In the genomic region with DNA sequence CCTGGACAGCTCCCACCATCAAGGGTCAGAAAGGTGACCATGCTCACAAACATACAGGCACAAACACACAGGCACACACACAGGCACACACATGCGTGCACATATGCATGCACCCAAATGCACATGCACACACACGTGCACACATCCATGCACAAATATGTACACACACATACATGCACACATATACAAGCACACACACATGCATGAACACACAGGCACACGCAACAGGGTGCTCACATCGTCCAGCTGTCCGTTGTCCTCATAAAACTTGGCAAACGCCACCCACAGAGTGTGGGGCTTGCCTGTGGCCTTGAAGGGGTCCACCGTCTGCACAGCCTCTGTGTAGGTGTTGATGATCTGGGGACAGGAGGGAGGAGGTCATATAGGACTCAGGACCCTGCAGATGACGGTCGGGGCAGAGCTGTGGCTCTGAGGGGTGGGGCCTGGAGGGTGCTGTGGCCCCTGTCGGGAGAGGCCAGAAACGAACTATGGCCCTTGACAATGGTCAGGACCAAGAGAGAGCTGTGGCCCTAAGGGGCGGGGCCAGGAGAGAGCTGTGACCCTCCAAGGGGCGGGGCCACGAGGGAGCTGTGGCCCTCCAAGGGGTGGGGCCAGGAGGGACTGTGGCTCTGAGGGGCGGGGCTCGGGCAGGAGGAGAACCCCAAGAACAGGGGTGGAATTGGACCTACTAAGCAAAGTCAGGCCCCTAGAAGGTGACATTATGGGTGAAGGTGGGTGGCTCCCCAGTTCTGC, we compare ENCODE assay signal across 2 cellular contexts.
TF ChIP-seq lines count a peak whose summit lies in the region.

No MANE protein-coding gene starts in this region.

TF ChIP-seq in GM23338, 12 proteins besides CTCF, POLR2A, EP300 and RAD21:
- no peak for TF ChIP-seq ZNF114 (CRISPR knock-in tag; IDR thresholded peaks at IDR 0.05)
- TF ChIP-seq, protein P1, sequence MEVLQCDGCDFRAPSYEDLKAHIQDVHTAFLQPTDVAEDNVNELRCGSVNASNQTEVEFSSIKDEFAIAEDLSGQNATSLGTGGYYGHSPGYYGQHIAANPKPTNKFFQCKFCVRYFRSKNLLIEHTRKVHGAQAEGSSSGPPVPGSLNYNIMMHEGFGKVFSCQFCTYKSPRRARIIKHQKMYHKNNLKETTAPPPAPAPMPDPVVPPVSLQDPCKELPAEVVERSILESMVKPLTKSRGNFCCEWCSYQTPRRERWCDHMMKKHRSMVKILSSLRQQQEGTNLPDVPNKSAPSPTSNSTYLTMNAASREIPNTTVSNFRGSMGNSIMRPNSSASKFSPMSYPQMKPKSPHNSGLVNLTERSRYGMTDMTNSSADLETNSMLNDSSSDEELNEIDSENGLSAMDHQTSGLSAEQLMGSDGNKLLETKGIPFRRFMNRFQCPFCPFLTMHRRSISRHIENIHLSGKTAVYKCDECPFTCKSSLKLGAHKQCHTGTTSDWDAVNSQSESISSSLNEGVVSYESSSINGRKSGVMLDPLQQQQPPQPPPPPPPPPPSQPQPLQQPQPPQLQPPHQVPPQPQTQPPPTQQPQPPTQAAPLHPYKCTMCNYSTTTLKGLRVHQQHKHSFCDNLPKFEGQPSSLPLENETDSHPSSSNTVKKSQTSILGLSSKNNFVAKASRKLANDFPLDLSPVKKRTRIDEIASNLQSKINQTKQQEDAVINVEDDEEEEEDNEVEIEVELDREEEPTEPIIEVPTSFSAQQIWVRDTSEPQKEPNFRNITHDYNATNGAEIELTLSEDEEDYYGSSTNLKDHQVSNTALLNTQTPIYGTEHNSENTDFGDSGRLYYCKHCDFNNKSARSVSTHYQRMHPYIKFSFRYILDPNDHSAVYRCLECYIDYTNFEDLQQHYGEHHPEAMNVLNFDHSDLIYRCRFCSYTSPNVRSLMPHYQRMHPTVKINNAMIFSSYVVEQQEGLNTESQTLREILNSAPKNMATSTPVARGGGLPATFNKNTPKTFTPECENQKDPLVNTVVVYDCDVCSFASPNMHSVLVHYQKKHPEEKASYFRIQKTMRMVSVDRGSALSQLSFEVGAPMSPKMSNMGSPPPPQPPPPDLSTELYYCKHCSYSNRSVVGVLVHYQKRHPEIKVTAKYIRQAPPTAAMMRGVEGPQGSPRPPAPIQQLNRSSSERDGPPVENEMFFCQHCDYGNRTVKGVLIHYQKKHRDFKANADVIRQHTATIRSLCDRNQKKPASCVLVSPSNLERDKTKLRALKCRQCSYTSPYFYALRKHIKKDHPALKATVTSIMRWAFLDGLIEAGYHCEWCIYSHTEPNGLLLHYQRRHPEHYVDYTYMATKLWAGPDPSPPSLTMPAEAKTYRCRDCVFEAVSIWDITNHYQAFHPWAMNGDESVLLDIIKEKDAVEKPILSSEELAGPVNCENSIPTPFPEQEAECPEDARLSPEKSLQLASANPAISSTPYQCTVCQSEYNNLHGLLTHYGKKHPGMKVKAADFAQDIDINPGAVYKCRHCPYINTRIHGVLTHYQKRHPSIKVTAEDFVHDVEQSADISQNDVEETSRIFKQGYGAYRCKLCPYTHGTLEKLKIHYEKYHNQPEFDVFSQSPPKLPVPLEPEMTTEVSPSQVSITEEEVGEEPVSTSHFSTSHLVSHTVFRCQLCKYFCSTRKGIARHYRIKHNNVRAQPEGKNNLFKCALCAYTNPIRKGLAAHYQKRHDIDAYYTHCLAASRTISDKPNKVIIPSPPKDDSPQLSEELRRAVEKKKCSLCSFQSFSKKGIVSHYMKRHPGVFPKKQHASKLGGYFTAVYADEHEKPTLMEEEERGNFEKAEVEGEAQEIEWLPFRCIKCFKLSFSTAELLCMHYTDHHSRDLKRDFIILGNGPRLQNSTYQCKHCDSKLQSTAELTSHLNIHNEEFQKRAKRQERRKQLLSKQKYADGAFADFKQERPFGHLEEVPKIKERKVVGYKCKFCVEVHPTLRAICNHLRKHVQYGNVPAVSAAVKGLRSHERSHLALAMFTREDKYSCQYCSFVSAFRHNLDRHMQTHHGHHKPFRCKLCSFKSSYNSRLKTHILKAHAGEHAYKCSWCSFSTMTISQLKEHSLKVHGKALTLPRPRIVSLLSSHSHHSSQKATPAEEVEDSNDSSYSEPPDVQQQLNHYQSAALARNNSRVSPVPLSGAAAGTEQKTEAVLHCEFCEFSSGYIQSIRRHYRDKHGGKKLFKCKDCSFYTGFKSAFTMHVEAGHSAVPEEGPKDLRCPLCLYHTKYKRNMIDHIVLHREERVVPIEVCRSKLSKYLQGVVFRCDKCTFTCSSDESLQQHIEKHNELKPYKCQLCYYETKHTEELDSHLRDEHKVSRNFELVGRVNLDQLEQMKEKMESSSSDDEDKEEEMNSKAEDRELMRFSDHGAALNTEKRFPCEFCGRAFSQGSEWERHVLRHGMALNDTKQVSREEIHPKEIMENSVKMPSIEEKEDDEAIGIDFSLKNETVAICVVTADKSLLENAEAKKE (CRISPR knock-in tag; IDR thresholded peaks at IDR 0.05) = no peak
- TF ChIP-seq, protein P2, sequence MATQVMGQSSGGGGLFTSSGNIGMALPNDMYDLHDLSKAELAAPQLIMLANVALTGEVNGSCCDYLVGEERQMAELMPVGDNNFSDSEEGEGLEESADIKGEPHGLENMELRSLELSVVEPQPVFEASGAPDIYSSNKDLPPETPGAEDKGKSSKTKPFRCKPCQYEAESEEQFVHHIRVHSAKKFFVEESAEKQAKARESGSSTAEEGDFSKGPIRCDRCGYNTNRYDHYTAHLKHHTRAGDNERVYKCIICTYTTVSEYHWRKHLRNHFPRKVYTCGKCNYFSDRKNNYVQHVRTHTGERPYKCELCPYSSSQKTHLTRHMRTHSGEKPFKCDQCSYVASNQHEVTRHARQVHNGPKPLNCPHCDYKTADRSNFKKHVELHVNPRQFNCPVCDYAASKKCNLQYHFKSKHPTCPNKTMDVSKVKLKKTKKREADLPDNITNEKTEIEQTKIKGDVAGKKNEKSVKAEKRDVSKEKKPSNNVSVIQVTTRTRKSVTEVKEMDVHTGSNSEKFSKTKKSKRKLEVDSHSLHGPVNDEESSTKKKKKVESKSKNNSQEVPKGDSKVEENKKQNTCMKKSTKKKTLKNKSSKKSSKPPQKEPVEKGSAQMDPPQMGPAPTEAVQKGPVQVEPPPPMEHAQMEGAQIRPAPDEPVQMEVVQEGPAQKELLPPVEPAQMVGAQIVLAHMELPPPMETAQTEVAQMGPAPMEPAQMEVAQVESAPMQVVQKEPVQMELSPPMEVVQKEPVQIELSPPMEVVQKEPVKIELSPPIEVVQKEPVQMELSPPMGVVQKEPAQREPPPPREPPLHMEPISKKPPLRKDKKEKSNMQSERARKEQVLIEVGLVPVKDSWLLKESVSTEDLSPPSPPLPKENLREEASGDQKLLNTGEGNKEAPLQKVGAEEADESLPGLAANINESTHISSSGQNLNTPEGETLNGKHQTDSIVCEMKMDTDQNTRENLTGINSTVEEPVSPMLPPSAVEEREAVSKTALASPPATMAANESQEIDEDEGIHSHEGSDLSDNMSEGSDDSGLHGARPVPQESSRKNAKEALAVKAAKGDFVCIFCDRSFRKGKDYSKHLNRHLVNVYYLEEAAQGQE (IDR thresholded peaks at IDR 0.05; ENCODE audit: unreplicated experiment) = no peak
- no peak for TF ChIP-seq CREB1 (CRISPR knock-in tag; IDR thresholded peaks at IDR 0.05; ENCODE audit: low read depth)
- TF ChIP-seq EZH2 (IDR thresholded peaks at IDR 0.05; ENCODE audit: low read depth, unreplicated experiment) = no peak
- TF ChIP-seq NANOG (IDR thresholded peaks at IDR 0.05; ENCODE audit: borderline replicate concordance) = no peak
- no peak for TF ChIP-seq STAT1 (IDR thresholded peaks at IDR 0.05; ENCODE audit: unreplicated experiment)
- no peak for TF ChIP-seq EZH2phosphoT487 (IDR thresholded peaks at IDR 0.05; ENCODE audit: unreplicated experiment)
- TF ChIP-seq JUNB (IDR thresholded peaks at IDR 0.05; ENCODE audit: unreplicated experiment) = no peak
- no peak for TF ChIP-seq ZNF331 (CRISPR knock-in tag; IDR thresholded peaks at IDR 0.05; ENCODE audit: low read depth)

TF ChIP-seq in GM12878, 131 proteins besides CTCF, POLR2A, EP300 and RAD21:
- TF ChIP-seq, protein P3, sequence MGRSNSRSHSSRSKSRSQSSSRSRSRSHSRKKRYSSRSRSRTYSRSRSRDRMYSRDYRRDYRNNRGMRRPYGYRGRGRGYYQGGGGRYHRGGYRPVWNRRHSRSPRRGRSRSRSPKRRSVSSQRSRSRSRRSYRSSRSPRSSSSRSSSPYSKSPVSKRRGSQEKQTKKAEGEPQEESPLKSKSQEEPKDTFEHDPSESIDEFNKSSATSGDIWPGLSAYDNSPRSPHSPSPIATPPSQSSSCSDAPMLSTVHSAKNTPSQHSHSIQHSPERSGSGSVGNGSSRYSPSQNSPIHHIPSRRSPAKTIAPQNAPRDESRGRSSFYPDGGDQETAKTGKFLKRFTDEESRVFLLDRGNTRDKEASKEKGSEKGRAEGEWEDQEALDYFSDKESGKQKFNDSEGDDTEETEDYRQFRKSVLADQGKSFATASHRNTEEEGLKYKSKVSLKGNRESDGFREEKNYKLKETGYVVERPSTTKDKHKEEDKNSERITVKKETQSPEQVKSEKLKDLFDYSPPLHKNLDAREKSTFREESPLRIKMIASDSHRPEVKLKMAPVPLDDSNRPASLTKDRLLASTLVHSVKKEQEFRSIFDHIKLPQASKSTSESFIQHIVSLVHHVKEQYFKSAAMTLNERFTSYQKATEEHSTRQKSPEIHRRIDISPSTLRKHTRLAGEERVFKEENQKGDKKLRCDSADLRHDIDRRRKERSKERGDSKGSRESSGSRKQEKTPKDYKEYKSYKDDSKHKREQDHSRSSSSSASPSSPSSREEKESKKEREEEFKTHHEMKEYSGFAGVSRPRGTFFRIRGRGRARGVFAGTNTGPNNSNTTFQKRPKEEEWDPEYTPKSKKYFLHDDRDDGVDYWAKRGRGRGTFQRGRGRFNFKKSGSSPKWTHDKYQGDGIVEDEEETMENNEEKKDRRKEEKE (IDR thresholded peaks at IDR 0.05) = no peak
- TF ChIP-seq CREM (IDR thresholded peaks at IDR 0.05; ENCODE audit: low read depth) = no peak
- TF ChIP-seq CEBPB (IDR thresholded peaks at IDR 0.05; ENCODE audit: borderline replicate concordance in 1 of 2, low read depth in 2 of 2, low read length in 2 of 2) = no peak
- no peak for TF ChIP-seq YY1 (IDR thresholded peaks at IDR 0.05; ENCODE audit: low read depth, low read length)
- TF ChIP-seq KAT2A (conservative IDR thresholded peaks at IDR 0.05; ENCODE audit: control insufficient read depth, low read depth, low read length) = no peak
- TF ChIP-seq, protein P4, sequence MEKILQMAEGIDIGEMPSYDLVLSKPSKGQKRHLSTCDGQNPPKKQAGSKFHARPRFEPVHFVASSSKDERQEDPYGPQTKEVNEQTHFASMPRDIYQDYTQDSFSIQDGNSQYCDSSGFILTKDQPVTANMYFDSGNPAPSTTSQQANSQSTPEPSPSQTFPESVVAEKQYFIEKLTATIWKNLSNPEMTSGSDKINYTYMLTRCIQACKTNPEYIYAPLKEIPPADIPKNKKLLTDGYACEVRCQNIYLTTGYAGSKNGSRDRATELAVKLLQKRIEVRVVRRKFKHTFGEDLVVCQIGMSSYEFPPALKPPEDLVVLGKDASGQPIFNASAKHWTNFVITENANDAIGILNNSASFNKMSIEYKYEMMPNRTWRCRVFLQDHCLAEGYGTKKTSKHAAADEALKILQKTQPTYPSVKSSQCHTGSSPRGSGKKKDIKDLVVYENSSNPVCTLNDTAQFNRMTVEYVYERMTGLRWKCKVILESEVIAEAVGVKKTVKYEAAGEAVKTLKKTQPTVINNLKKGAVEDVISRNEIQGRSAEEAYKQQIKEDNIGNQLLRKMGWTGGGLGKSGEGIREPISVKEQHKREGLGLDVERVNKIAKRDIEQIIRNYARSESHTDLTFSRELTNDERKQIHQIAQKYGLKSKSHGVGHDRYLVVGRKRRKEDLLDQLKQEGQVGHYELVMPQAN (conservative IDR thresholded peaks at IDR 0.05) = no peak
- no peak for TF ChIP-seq MEF2A (IDR thresholded peaks at IDR 0.05; ENCODE audit: insufficient read depth, low read depth, low read length)
- no peak for TF ChIP-seq BRCA1 (IDR thresholded peaks at IDR 0.05; ENCODE audit: low read depth, low read length)
- TF ChIP-seq NFXL1 (IDR thresholded peaks at IDR 0.05; ENCODE audit: borderline replicate concordance) = no peak
- TF ChIP-seq, protein P5, sequence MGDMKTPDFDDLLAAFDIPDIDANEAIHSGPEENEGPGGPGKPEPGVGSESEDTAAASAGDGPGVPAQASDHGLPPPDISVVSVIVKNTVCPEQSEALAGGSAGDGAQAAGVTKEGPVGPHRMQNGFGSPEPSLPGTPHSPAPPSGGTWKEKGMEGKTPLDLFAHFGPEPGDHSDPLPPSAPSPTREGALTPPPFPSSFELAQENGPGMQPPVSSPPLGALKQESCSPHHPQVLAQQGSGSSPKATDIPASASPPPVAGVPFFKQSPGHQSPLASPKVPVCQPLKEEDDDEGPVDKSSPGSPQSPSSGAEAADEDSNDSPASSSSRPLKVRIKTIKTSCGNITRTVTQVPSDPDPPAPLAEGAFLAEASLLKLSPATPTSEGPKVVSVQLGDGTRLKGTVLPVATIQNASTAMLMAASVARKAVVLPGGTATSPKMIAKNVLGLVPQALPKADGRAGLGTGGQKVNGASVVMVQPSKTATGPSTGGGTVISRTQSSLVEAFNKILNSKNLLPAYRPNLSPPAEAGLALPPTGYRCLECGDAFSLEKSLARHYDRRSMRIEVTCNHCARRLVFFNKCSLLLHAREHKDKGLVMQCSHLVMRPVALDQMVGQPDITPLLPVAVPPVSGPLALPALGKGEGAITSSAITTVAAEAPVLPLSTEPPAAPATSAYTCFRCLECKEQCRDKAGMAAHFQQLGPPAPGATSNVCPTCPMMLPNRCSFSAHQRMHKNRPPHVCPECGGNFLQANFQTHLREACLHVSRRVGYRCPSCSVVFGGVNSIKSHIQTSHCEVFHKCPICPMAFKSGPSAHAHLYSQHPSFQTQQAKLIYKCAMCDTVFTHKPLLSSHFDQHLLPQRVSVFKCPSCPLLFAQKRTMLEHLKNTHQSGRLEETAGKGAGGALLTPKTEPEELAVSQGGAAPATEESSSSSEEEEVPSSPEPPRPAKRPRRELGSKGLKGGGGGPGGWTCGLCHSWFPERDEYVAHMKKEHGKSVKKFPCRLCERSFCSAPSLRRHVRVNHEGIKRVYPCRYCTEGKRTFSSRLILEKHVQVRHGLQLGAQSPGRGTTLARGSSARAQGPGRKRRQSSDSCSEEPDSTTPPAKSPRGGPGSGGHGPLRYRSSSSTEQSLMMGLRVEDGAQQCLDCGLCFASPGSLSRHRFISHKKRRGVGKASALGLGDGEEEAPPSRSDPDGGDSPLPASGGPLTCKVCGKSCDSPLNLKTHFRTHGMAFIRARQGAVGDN (IDR thresholded peaks at IDR 0.05) = no peak
- no peak for TF ChIP-seq RFX5 (IDR thresholded peaks at IDR 0.05; ENCODE audit: low read depth, low read length)
- no peak for TF ChIP-seq CBX3 (IDR thresholded peaks at IDR 0.05; ENCODE audit: borderline replicate concordance, low read depth)
- no peak for TF ChIP-seq PML (IDR thresholded peaks at IDR 0.05; ENCODE audit: low read length)
- TF ChIP-seq NBN (IDR thresholded peaks at IDR 0.05) = no peak
- no peak for TF ChIP-seq EED (IDR thresholded peaks at IDR 0.05; ENCODE audit: low read depth)
- no peak for TF ChIP-seq CREB1 (IDR thresholded peaks at IDR 0.05; ENCODE audit: low read depth)
- no peak for TF ChIP-seq SPI1 (IDR thresholded peaks at IDR 0.05; ENCODE audit: borderline replicate concordance, insufficient read depth, low read depth, low read length)
- TF ChIP-seq SMAD5 (IDR thresholded peaks at IDR 0.05; ENCODE audit: low read depth) = no peak
- TF ChIP-seq ZNF274 (IDR thresholded peaks at IDR 0.05; ENCODE audit: insufficient read depth, insufficient read length) = no peak
- TF ChIP-seq, protein P6, sequence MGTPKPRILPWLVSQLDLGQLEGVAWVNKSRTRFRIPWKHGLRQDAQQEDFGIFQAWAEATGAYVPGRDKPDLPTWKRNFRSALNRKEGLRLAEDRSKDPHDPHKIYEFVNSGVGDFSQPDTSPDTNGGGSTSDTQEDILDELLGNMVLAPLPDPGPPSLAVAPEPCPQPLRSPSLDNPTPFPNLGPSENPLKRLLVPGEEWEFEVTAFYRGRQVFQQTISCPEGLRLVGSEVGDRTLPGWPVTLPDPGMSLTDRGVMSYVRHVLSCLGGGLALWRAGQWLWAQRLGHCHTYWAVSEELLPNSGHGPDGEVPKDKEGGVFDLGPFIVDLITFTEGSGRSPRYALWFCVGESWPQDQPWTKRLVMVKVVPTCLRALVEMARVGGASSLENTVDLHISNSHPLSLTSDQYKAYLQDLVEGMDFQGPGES (IDR thresholded peaks at IDR 0.05) = no peak
